9 cellular contexts compared by ENCODE assay signal in the genomic region with DNA sequence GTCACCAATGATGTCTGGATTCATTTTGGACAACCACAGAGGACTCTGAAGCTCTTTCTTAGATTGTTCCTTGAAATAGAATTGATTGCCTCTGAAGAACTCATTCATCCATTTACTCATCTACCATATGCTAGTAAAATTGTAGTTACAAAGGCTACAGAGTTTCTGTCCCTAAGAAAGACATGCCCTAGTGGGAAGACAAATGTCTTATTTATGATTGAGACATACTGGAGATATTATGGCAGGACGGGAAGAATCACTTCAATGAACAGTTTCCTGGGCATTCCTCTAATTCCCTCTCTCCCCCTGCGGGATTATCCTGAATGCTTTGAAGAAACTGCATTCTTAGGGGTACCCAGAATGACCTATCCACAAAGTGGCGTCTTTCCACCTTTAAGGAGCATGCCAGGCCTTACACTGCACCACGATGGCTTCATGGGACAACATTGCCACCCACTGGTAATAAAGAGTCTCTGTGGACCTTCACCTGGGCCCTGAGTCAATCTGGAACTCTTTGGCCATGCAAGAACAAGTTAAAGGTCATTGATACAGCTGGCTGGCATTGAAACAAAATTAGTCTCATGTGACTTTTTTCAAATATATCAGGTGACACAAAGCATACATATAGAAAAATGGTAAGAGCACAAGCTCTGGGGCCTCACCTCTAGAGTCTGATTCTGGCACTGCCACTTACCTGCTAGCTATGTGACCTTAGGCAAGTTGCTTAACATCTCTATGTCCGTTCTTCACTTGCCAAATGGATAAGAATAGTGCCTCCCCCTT. TPM values are rescaled to one million over a fixed set of nuclear protein-coding genes. Genes with fewer than 3 reads are reported as not detected.
A peak's percentile ranks its signal among the peaks of the same experiment; 100 is the strongest.
DNase-seq lines count a peak whose midpoint lies in the region; ATAC-seq, FAIRE-seq and TF ChIP-seq lines count a peak whose summit lies in the region.
"Had no signal": no experiment of that assay in that cellular context is flagged by ENCODE, and none has a peak within 500 bp of the region (broad histone marks: within the 10 kb centered on the region; RNA-seq: fewer than 3 reads in every experiment).

No MANE protein-coding gene starts in this region.

- H2BK12ac ChIP-seq in H1 (ENCODE audit: low read depth, low read length): no peak overlapping the region

- no peaks in the 10 kb centered on the region for H3K9me3 ChIP-seq in H1 (ENCODE audit: insufficient read depth in 2 of 2, low read depth in 1 of 2, low read length in 1 of 2)

- H3K56ac ChIP-seq in H1 (replicated peaks; ENCODE audit: insufficient read length, low read depth, low read length): no peak overlapping the region

- no peak overlapping the region for H3K4ac ChIP-seq in H1 (replicated peaks; ENCODE audit: insufficient read length, low read depth, low read length)

- peak; percentile 96 for TF ChIP-seq RAD21 in H1 (IDR thresholded peaks at IDR 0.05 in 1 of 2, conservative IDR thresholded peaks at IDR 0.05 in 1 of 2; ENCODE audit: low read depth in 2 of 2, low read length in 2 of 2)

- H3K79me1 ChIP-seq in H1 (ENCODE audit: low read depth, low read length): no peaks in the 10 kb centered on the region

- no peaks in the 10 kb centered on the region for H3K4me1 ChIP-seq in H1 (replicated peaks in 1 of 4; ENCODE audit: control insufficient read depth in 3 of 4, insufficient read depth in 4 of 4, low read length in 3 of 4)

- no peak overlapping the region for H3K18ac ChIP-seq in H1 (ENCODE audit: extremely low read depth, low read length)

- no peak overlapping the region for H3K9ac ChIP-seq in H1 (replicated peaks in 1 of 4; ENCODE audit: extremely low read depth in 1 of 4, low read depth in 3 of 4, low read length in 3 of 4)

- no peak overlapping the region for H4K5ac ChIP-seq in H1 (ENCODE audit: insufficient read length, low read depth, low read length)

- no peaks in the 10 kb centered on the region for H4K20me1 ChIP-seq in H1 (replicated peaks in 1 of 2; ENCODE audit: control insufficient read depth in 1 of 2, insufficient read depth in 2 of 2, low read length in 2 of 2)

- H2AFZ ChIP-seq in H1 (ENCODE audit: low read length): no peak overlapping the region

- DNase-seq in Caki2 (ENCODE audit: low read depth) (peak; percentile 75), NOMO-1 (lab: John Stamatoyannopoulos, UW; ENCODE audit: unreplicated experiment in 2 of 2) (peak; percentile 71 to 76), H1 (ENCODE audit: low read depth in 1 of 2, low spot score in 2 of 2) (peak; percentile 39 to 46), midbrain (lab: John Stamatoyannopoulos, UW) (peak; percentile 60)
- peak; percentile 10 to 27 for DNase-seq in activated CD8-positive, alpha-beta memory T cell treated with anti-CD3 and anti-CD28 coated beads for 4 hours (ENCODE audit: low read depth in 2 of 2)
- DNase-seq in stimulated activated naive CD4-positive, alpha-beta T cell treated with Interleukin-2 at 50 U/mL for 16 hours (lab: John Stamatoyannopoulos, UW): peak; percentile 26

- 50% methylated on average over 5 of the region's 5 CpGs; no CpG with 5 or more reads in 1 of the 2 experiments for WGBS in H1 (ENCODE audit: extremely low coverage in 1 of 2, insufficient coverage in 1 of 2, insufficient read length in 1 of 2, insufficient replicate concordance in 2 of 2, low coverage in 1 of 2, low lambda C conversion rate in 2 of 2, missing lambda C conversion rate in 1 of 2), 2 experiments

- no peak overlapping the region for H3K4me3 ChIP-seq in H1 (ENCODE audit: extremely low read depth in 1 of 4, insufficient read depth in 2 of 4, low read depth in 3 of 4, low read length in 4 of 4)

- no peak overlapping the region for H3K27ac ChIP-seq in H1 (ENCODE audit: low read depth, low read length)

- no peak overlapping the region for H2BK120ac ChIP-seq in H1 (replicated peaks; ENCODE audit: low read depth, low read length)

- H2AK5ac ChIP-seq in H1 (ENCODE audit: low read depth, low read length): no peak overlapping the region

- H2BK20ac ChIP-seq in H1 (ENCODE audit: low read length): no peak overlapping the region

- ATAC-seq in GM19468 (IDR thresholded peaks at IDR 0.05; ENCODE audit: extremely low read depth, unreplicated experiment): peak; percentile 75
- peak; percentile 61 for ATAC-seq in HG03521 (IDR thresholded peaks at IDR 0.05; ENCODE audit: unreplicated experiment)

- H4K91ac ChIP-seq in H1 (replicated peaks; ENCODE audit: insufficient read length, low read length): no peak overlapping the region

- peak; percentile 54 to 85 (median 73) for TF ChIP-seq CTCF in H1 (IDR thresholded peaks at IDR 0.05; ENCODE audit: control extremely low read depth in 1 of 3, insufficient read depth in 1 of 3, low read depth in 1 of 3, low read length in 3 of 3)

- no peak for TF ChIP-seq POLR2A in H1 (IDR thresholded peaks at IDR 0.05; ENCODE audit: control extremely low read depth in 1 of 2, low read depth in 2 of 2, low read length in 2 of 2)

- no peak for TF ChIP-seq EP300 in H1 (IDR thresholded peaks at IDR 0.05; ENCODE audit: borderline replicate concordance in 1 of 2, low read depth in 2 of 2, low read length in 2 of 2)

- H3K23me2 ChIP-seq in H1 (ENCODE audit: low read depth, low read length): no peaks in the 10 kb centered on the region

- in situ Hi-C loops in Caki2 (cut with HindIII; ENCODE audit: low pct_unique_long_range_greater_than_20kb, low sequenced_read_pairs): no loop called here

- H2BK15ac ChIP-seq in H1 (ENCODE audit: low read length): no peak overlapping the region

- FAIRE-seq in H1 (lab: Jason Lieb, UNC): peak; percentile 81
- FAIRE-seq: TTC549 had no signal

- POLR2A ChIA-PET in H1 (lab: Charles Lee; ENCODE audit: partially characterized antibody): no interaction called here

- H3K36me3 ChIP-seq in H1 (ENCODE audit: control insufficient read depth in 2 of 4, insufficient read depth in 4 of 4, low read length in 3 of 4): no peaks in the 10 kb centered on the region

- H3K4me2 ChIP-seq in H1 (ENCODE audit: insufficient read depth in 1 of 2, low read depth in 2 of 2, low read length in 2 of 2): no peak overlapping the region

- no peak overlapping the region for H2BK5ac ChIP-seq in H1 (ENCODE audit: low read depth, low read length)

- no peaks in the 10 kb centered on the region for H3K27me3 ChIP-seq in H1 (replicated peaks in 1 of 4; ENCODE audit: control insufficient read depth in 3 of 4, extremely low read depth in 1 of 4, insufficient read depth in 3 of 4, low read length in 3 of 4)

- H3K23ac ChIP-seq in H1 (ENCODE audit: insufficient read length): no peak overlapping the region

- H3K14ac ChIP-seq in H1 (ENCODE audit: insufficient read length): no peak overlapping the region

- H4K8ac ChIP-seq in H1 (ENCODE audit: extremely low read depth, insufficient read depth, low read length): no peak overlapping the region

- CTCF ChIA-PET in H1 (lab: Charles Lee; ENCODE audit: partially characterized antibody): interaction anchor here (0.5 to 4.6 kb wide), 25 partner anchors 14 to 534 kb away, joined by 3 to 71 read pairs (median 3); no protein-coding TSS in a partner anchor

- H3K79me2 ChIP-seq in H1 (ENCODE audit: control insufficient read depth in 1 of 2, insufficient read depth in 2 of 2, low read length in 2 of 2): no peaks in the 10 kb centered on the region

TF ChIP-seq in H1, 55 proteins besides CTCF, POLR2A, EP300 and RAD21 (continues in another document):
- no peak for TF ChIP-seq SUZ12 (IDR thresholded peaks at IDR 0.05; ENCODE audit: low read length)
- no peak for TF ChIP-seq SIRT6 (IDR thresholded peaks at IDR 0.05; ENCODE audit: low read length)
- no peak for TF ChIP-seq CBX5 (IDR thresholded peaks at IDR 0.05; ENCODE audit: low read depth, low read length)
- TF ChIP-seq TCF12 (IDR thresholded peaks at IDR 0.05; ENCODE audit: low read depth, low read length): no peak
- TF ChIP-seq E2F6 (IDR thresholded peaks at IDR 0.05): no peak
- TF ChIP-seq, protein P1, sequence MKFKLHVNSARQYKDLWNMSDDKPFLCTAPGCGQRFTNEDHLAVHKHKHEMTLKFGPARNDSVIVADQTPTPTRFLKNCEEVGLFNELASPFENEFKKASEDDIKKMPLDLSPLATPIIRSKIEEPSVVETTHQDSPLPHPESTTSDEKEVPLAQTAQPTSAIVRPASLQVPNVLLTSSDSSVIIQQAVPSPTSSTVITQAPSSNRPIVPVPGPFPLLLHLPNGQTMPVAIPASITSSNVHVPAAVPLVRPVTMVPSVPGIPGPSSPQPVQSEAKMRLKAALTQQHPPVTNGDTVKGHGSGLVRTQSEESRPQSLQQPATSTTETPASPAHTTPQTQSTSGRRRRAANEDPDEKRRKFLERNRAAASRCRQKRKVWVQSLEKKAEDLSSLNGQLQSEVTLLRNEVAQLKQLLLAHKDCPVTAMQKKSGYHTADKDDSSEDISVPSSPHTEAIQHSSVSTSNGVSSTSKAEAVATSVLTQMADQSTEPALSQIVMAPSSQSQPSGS (IDR thresholded peaks at IDR 0.05; ENCODE audit: low read length): no peak
- no peak for TF ChIP-seq SP4 (IDR thresholded peaks at IDR 0.05; ENCODE audit: low read length)
- TF ChIP-seq SIX5 (IDR thresholded peaks at IDR 0.05; ENCODE audit: low read depth, low read length): no peak
- TF ChIP-seq TEAD4 (IDR thresholded peaks at IDR 0.05; ENCODE audit: low read depth, low read length): peak; percentile 62
- TF ChIP-seq POU5F1 (IDR thresholded peaks at IDR 0.05; ENCODE audit: low read depth, low read length): no peak
- TF ChIP-seq BACH1 (IDR thresholded peaks at IDR 0.05; ENCODE audit: low read length): no peak
- no peak for TF ChIP-seq RNF2 (IDR thresholded peaks at IDR 0.05; ENCODE audit: borderline replicate concordance, low read depth, low read length, missing control alignments, poor library complexity, severe bottlenecking)
- 0 out of 2 replicates have a peak, but pooled peaks have one; percentile 34 for TF ChIP-seq YY1 (IDR thresholded peaks at IDR 0.05; ENCODE audit: low read depth, low read length)

RNA-seq across cellular contexts. Expression of gene ANKRD55, which starts 32.1 kb away (rescaled TPM):
- 4.7 TPM in 1 of 2 replicates, not detected in the other for total RNA-seq in Caki2 (2014; rRNA removed; shearing (Covaris generic); ENCODE audit: low replicate concordance)
- not detected in 2 replicates for total RNA-seq in H1 (2021; fragmentation: NEBNext Ultra II Directional; extraction: Animal tissue kit (Norgen Biotek cat#: 25700))
- not detected in 2 replicates for polyA plus RNA-seq in H1 (2011; rRNA removed)
- polyA plus RNA-seq in H1 (2011; cell fraction: cytosol; rRNA removed): not detected
- polyA plus RNA-seq in H1 (2011; cell fraction: nucleus; rRNA removed): not detected
- polyA plus RNA-seq in H1 (2012, experiment 1 of 2): not detected in 4 replicates
- not detected for polyA plus RNA-seq in H1 (2012, experiment 2 of 2)
- not detected for polyA plus RNA-seq in H1 (2013, experiment 1 of 2)
- polyA plus RNA-seq in H1 (2013, experiment 2 of 2): not detected
- polyA minus RNA-seq in H1 (2011; rRNA and poly(A)+ RNA removed): not detected in 2 replicates
- not detected for polyA minus RNA-seq in H1 (2011; cell fraction: cytosol; rRNA and poly(A)+ RNA removed)
- not detected for polyA minus RNA-seq in H1 (2011; cell fraction: nucleus; rRNA and poly(A)+ RNA removed)

Comparison
In these comparisons a context has a peak if more than half of its experiments do, and no peak if none do; other contexts are left out.
1. DNase-seq: peak in every context shown above with its lines; median percentile 75 in Caki2; 74 in NOMO-1; 60 in midbrain; 42 in H1; 26 in stimulated activated naive CD4-positive, alpha-beta T cell treated with Interleukin-2 at 50 U/mL for 16 hours; 18 in activated CD8-positive, alpha-beta memory T cell treated with anti-CD3 and anti-CD28 coated beads for 4 hours.